In the genomic region with DNA sequence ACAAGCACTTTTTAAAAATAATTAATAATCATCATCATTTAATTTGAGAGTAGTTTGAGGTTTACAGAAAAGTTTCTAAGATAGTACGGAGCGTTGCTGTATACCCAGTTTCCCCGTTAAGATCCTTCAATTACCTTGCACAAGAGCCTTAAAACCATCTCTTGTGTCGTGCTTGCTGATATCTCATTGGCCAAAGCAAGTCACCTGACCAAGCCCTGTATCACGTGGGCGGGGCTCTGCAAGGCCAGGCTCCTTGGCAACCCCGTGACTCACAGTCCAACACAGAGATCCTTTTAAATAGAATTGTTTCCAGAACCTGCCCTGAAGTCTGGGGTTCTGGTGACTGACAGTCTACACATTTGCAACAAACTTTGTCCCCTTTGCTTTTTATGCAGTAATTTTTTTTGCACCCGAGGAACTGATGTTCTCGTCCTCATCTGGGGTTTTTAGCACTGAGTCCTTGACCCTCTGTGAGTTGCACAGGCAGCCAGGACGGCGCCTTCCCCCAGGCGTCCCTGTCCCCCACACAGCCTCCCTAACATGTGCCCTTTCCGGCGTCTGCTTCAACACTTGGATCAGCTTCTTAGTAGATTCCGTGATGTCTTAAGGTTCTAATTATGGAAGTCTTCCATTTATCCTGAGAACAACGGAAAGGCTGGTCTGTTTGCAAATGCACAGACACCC, we compare ENCODE assay signal across 1 cellular context.
TF ChIP-seq lines count a peak whose summit lies in the region.

No MANE protein-coding gene starts in this region.

TF ChIP-seq in K562, 482 proteins besides CTCF, POLR2A, EP300 and RAD21 (continued from another document and continues in another):
- TF ChIP-seq BMI1 (IDR thresholded peaks at IDR 0.05; ENCODE audit: low read length) (0 out of 2 replicates have a peak, but pooled peaks have one; percentile 23), ZNF639 (CRISPR knock-in tag; conservative IDR thresholded peaks at IDR 0.05 in 1 of 2, IDR thresholded peaks at IDR 0.05 in 1 of 2) (0 out of 4 replicates have a peak, but pooled peaks of 1 of the 2 experiments have one; percentile 26), RCOR1 (IDR thresholded peaks at IDR 0.05; ENCODE audit: borderline replicate concordance in 1 of 2, low read depth in 2 of 2, low read length in 2 of 2) (peak in 1 of 2 experiments; percentile 57; a peak in 1 of 4 replicates), CREM (IDR thresholded peaks at IDR 0.05; ENCODE audit: low read depth) (0 out of 2 replicates have a peak, but pooled peaks have one; percentile 28), ZBTB1 (CRISPR knock-in tag; IDR thresholded peaks at IDR 0.05; ENCODE audit: borderline replicate concordance, low read depth) (no peak), JUN (IDR thresholded peaks at IDR 0.05; ENCODE audit: borderline replicate concordance, low read depth, low read length) (0 out of 2 replicates have a peak, but pooled peaks have one; percentile 24), JUN (CRISPR knock-in tag; IDR thresholded peaks at IDR 0.05; ENCODE audit: borderline replicate concordance) (no peak), STAT5A (IDR thresholded peaks at IDR 0.05; ENCODE audit: borderline replicate concordance, low read length) (no peak), L3MBTL2 (IDR thresholded peaks at IDR 0.05) (peak; percentile 98), SMARCA4 (IDR thresholded peaks at IDR 0.05) (no peak), FOSL1 (tag; conservative IDR thresholded peaks at IDR 0.05) (peak; percentile 77), TOE1 (IDR thresholded peaks at IDR 0.05; ENCODE audit: borderline replicate concordance) (peak; percentile 96), TOE1 (CRISPR knock-in tag; IDR thresholded peaks at IDR 0.05; ENCODE audit: borderline replicate concordance, low read depth) (no peak), BHLHE40 (IDR thresholded peaks at IDR 0.05; ENCODE audit: low read length) (peak; percentile 50; the same call in 1 of the 2 replicates), CBFA2T2 (conservative IDR thresholded peaks at IDR 0.05) (peak; percentile 91), TRIM28 (IDR thresholded peaks at IDR 0.05) (no peak), TEAD2 (tag; IDR thresholded peaks at IDR 0.05) (no peak), HEY1 (CRISPR knock-in tag; IDR thresholded peaks at IDR 0.05; ENCODE audit: borderline replicate concordance) (no peak), ZNF263 (CRISPR knock-in tag; IDR thresholded peaks at IDR 0.05; ENCODE audit: borderline replicate concordance) (no peak), ERF (CRISPR knock-in tag; IDR thresholded peaks at IDR 0.05) (0 out of 2 replicates have a peak, but pooled peaks have one; percentile 31), MNT (conservative IDR thresholded peaks at IDR 0.05) (peak; percentile 44 to 73; a peak in 2 of 4 replicates), THAP7 (CRISPR knock-in tag; IDR thresholded peaks at IDR 0.05) (no peak), RFX1 (IDR thresholded peaks at IDR 0.05) (peak; percentile 89), CEBPG (CRISPR knock-in tag; IDR thresholded peaks at IDR 0.05) (no peak; the same call in 1 of the 2 replicates), CEBPG (tag; conservative IDR thresholded peaks at IDR 0.05 in 1 of 2, IDR thresholded peaks at IDR 0.05 in 1 of 2) (peak in 1 of 2 experiments; percentile 47; a peak in 1 of 4 replicates), ZNF239 (CRISPR knock-in tag; IDR thresholded peaks at IDR 0.05) (peak; percentile 24; the same call in 1 of the 2 replicates), FOXK2 (conservative IDR thresholded peaks at IDR 0.05 in 1 of 2, IDR thresholded peaks at IDR 0.05 in 1 of 2; ENCODE audit: low read depth in 2 of 2) (0 out of 4 replicates have a peak, but pooled peaks of 1 of the 2 experiments have one; percentile 43), CXXC5 (CRISPR knock-in tag; IDR thresholded peaks at IDR 0.05) (peak; percentile 49), CEBPB (tag; IDR thresholded peaks at IDR 0.05) (peak; percentile 87), NFYB (IDR thresholded peaks at IDR 0.05; ENCODE audit: extremely low read depth, insufficient read length) (peak; percentile 49), JUND (IDR thresholded peaks at IDR 0.05; ENCODE audit: borderline replicate concordance, low read depth, low read length) (peak; percentile 54), JUND (tag; IDR thresholded peaks at IDR 0.05; ENCODE audit: borderline replicate concordance, low read depth, low read length) (no peak)
- TF ChIP-seq, protein P1, sequence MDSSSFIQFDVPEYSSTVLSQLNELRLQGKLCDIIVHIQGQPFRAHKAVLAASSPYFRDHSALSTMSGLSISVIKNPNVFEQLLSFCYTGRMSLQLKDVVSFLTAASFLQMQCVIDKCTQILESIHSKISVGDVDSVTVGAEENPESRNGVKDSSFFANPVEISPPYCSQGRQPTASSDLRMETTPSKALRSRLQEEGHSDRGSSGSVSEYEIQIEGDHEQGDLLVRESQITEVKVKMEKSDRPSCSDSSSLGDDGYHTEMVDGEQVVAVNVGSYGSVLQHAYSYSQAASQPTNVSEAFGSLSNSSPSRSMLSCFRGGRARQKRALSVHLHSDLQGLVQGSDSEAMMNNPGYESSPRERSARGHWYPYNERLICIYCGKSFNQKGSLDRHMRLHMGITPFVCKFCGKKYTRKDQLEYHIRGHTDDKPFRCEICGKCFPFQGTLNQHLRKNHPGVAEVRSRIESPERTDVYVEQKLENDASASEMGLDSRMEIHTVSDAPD (CRISPR knock-in tag; IDR thresholded peaks at IDR 0.05): no peak
- TF ChIP-seq, protein P2, sequence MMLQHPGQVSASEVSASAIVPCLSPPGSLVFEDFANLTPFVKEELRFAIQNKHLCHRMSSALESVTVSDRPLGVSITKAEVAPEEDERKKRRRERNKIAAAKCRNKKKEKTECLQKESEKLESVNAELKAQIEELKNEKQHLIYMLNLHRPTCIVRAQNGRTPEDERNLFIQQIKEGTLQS (IDR thresholded peaks at IDR 0.05): peak; percentile 62
- TF ChIP-seq, protein P2 (CRISPR knock-in tag; conservative IDR thresholded peaks at IDR 0.05): no peak
- TF ChIP-seq, protein P3, sequence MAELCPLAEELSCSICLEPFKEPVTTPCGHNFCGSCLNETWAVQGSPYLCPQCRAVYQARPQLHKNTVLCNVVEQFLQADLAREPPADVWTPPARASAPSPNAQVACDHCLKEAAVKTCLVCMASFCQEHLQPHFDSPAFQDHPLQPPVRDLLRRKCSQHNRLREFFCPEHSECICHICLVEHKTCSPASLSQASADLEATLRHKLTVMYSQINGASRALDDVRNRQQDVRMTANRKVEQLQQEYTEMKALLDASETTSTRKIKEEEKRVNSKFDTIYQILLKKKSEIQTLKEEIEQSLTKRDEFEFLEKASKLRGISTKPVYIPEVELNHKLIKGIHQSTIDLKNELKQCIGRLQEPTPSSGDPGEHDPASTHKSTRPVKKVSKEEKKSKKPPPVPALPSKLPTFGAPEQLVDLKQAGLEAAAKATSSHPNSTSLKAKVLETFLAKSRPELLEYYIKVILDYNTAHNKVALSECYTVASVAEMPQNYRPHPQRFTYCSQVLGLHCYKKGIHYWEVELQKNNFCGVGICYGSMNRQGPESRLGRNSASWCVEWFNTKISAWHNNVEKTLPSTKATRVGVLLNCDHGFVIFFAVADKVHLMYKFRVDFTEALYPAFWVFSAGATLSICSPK (IDR thresholded peaks at IDR 0.05; ENCODE audit: borderline replicate concordance): no peak
- TF ChIP-seq, protein P4, sequence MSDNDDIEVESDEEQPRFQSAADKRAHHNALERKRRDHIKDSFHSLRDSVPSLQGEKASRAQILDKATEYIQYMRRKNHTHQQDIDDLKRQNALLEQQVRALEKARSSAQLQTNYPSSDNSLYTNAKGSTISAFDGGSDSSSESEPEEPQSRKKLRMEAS (CRISPR knock-in tag; IDR thresholded peaks at IDR 0.05): peak; percentile 52
- TF ChIP-seq, protein P5, sequence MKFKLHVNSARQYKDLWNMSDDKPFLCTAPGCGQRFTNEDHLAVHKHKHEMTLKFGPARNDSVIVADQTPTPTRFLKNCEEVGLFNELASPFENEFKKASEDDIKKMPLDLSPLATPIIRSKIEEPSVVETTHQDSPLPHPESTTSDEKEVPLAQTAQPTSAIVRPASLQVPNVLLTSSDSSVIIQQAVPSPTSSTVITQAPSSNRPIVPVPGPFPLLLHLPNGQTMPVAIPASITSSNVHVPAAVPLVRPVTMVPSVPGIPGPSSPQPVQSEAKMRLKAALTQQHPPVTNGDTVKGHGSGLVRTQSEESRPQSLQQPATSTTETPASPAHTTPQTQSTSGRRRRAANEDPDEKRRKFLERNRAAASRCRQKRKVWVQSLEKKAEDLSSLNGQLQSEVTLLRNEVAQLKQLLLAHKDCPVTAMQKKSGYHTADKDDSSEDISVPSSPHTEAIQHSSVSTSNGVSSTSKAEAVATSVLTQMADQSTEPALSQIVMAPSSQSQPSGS (CRISPR knock-in tag; IDR thresholded peaks at IDR 0.05): no peak
- TF ChIP-seq, protein P6, sequence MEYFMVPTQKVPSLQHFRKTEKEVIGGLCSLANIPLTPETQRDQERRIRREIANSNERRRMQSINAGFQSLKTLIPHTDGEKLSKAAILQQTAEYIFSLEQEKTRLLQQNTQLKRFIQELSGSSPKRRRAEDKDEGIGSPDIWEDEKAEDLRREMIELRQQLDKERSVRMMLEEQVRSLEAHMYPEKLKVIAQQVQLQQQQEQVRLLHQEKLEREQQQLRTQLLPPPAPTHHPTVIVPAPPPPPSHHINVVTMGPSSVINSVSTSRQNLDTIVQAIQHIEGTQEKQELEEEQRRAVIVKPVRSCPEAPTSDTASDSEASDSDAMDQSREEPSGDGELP (CRISPR knock-in tag; IDR thresholded peaks at IDR 0.05; ENCODE audit: borderline replicate concordance): peak; percentile 44; the same call in 1 of the 2 replicates
- TF ChIP-seq, protein P7, sequence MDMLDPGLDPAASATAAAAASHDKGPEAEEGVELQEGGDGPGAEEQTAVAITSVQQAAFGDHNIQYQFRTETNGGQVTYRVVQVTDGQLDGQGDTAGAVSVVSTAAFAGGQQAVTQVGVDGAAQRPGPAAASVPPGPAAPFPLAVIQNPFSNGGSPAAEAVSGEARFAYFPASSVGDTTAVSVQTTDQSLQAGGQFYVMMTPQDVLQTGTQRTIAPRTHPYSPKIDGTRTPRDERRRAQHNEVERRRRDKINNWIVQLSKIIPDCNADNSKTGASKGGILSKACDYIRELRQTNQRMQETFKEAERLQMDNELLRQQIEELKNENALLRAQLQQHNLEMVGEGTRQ (CRISPR knock-in tag; IDR thresholded peaks at IDR 0.05): peak; percentile 99
- TF ChIP-seq, protein P8, sequence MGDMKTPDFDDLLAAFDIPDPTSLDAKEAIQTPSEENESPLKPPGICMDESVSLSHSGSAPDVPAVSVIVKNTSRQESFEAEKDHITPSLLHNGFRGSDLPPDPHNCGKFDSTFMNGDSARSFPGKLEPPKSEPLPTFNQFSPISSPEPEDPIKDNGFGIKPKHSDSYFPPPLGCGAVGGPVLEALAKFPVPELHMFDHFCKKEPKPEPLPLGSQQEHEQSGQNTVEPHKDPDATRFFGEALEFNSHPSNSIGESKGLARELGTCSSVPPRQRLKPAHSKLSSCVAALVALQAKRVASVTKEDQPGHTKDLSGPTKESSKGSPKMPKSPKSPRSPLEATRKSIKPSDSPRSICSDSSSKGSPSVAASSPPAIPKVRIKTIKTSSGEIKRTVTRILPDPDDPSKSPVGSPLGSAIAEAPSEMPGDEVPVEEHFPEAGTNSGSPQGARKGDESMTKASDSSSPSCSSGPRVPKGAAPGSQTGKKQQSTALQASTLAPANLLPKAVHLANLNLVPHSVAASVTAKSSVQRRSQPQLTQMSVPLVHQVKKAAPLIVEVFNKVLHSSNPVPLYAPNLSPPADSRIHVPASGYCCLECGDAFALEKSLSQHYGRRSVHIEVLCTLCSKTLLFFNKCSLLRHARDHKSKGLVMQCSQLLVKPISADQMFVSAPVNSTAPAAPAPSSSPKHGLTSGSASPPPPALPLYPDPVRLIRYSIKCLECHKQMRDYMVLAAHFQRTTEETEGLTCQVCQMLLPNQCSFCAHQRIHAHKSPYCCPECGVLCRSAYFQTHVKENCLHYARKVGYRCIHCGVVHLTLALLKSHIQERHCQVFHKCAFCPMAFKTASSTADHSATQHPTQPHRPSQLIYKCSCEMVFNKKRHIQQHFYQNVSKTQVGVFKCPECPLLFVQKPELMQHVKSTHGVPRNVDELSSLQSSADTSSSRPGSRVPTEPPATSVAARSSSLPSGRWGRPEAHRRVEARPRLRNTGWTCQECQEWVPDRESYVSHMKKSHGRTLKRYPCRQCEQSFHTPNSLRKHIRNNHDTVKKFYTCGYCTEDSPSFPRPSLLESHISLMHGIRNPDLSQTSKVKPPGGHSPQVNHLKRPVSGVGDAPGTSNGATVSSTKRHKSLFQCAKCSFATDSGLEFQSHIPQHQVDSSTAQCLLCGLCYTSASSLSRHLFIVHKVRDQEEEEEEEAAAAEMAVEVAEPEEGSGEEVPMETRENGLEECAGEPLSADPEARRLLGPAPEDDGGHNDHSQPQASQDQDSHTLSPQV (IDR thresholded peaks at IDR 0.05): peak; percentile 58; the same call in 1 of the 2 replicates
